20 cellular contexts compared by ENCODE assay signal in the genomic region with DNA sequence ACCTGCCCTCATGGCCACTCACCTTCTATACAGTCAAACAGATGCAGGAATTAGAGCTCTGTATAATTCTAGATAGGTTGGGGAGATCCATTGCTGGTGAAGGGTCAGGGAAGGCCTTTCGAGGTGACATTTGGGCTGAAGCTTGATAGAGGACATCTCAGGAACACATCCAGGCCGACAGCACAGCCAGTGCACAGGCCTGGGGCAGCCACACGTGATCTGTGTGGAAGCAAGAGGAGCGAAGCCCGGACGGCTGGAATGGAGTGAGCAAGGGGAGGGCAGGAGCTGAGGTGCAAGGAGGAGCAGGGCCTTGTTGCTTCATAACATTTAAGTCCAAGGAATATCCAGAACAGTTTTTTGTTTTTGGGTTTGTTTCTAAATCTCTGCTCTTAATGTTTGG. TPM values are rescaled to one million over a fixed set of nuclear protein-coding genes. Genes with fewer than 3 reads are reported as not detected.
"Had no signal": no experiment of that assay in that cellular context is flagged by ENCODE, and none has a peak within 500 bp of the region (broad histone marks: within the 10 kb centered on the region; RNA-seq: fewer than 3 reads in every experiment).

No MANE protein-coding gene starts in this region.

- H3K36me3 Mint-ChIP-seq: natural killer cell had no signal

- H3K9me3 Mint-ChIP-seq: activated CD4-positive, alpha-beta memory T cell treated with anti-CD3 and anti-CD28 coated beads for 36 hours; activated T-cell treated with anti-CD3 and anti-CD28 coated beads, Interleukin-2, amount 50 U/mL, for 4 hours; natural killer cell had no signal

- H3K27ac ChIP-seq: ascending aorta, breast epithelium, gastroesophageal sphincter, hepatocyte, left lung had no signal

- H3K4me1 Mint-ChIP-seq: natural killer cell had no signal

- H3K27ac Mint-ChIP-seq: activated CD4-positive, alpha-beta memory T cell treated with anti-CD3 and anti-CD28 coated beads for 36 hours; natural killer cell had no signal

- H3K27me3 Mint-ChIP-seq: activated CD4-positive, alpha-beta memory T cell treated with anti-CD3 and anti-CD28 coated beads for 36 hours had no signal

- H3K4me1 ChIP-seq: ascending aorta, breast epithelium, gastroesophageal sphincter, left lung had no signal

- H3K4me3 Mint-ChIP-seq: activated CD4-positive, alpha-beta memory T cell treated with anti-CD3 and anti-CD28 coated beads for 36 hours; activated T-cell treated with anti-CD3 and anti-CD28 coated beads, Interleukin-2, amount 50 U/mL, for 4 hours; natural killer cell had no signal

- H2AFZ ChIP-seq: hepatocyte had no signal

- H3K9me3 ChIP-seq: ascending aorta, breast epithelium, gastroesophageal sphincter, left lung had no signal

- ATAC-seq: activated T-cell treated with anti-CD3 and anti-CD28 coated beads, Interleukin-2, amount 50 U/mL, for 4 hours; gastroesophageal sphincter; left lung; natural killer cell; stimulated activated naive CD8-positive, alpha-beta T cell treated with anti-CD3 and anti-CD28 coated beads, Interleukin-15, Interleukin-2, amounts not matched to agents 100 U/mL and 50 U/mL, for 24 hours had no signal

- H3K27me3 ChIP-seq: ascending aorta, breast epithelium, gastroesophageal sphincter, hepatocyte, left lung had no signal

- DNase-seq: activated CD4-positive, alpha-beta memory T cell treated with anti-CD3 and anti-CD28 coated beads for 36 hours; activated CD4-positive, alpha-beta T cell treated with anti-CD3 and anti-CD28 coated beads for 1 hour; activated gamma-delta T cell treated with Interleukin-2 at 50 U/mL for 16 hours; activated T-cell treated with anti-CD3 and anti-CD28 coated beads, Interleukin-2, amount 50 U/mL, for 4 hours; left lung; natural killer cell; retina; small intestine; stimulated activated CD4-positive, alpha-beta T cell treated with anti-CD3 and anti-CD28 coated beads, Interleukin-4, amount 100 ng/mL, for 24 hours; stimulated activated naive CD8-positive, alpha-beta T cell treated with anti-CD3 and anti-CD28 coated beads, Interleukin-15, Interleukin-2, amounts not matched to agents 100 U/mL and 50 U/mL, for 24 hours; SW 1271; T1000; trophoblast cell had no signal

- H3K4me3 ChIP-seq: ascending aorta, breast epithelium, gastroesophageal sphincter, hepatocyte, left lung had no signal

- H3K4me2 ChIP-seq: hepatocyte had no signal

- H3K36me3 ChIP-seq: breast epithelium had no signal

RNA-seq across cellular contexts. Expression of a gene that starts 4.5 kb away (rescaled TPM):
- total RNA-seq: activated CD4-positive, alpha-beta memory T cell treated with anti-CD3 and anti-CD28 coated beads for 36 hours; activated T-cell treated with anti-CD3 and anti-CD28 coated beads, Interleukin-2, amount 50 U/mL, for 4 hours; ascending aorta; breast epithelium; chondrocyte; dermis blood vessel endothelial cell; gastroesophageal sphincter; hepatocyte; left lung; natural killer cell had no signal
- polyA plus RNA-seq: hepatocyte, keratinocyte, small intestine had no signal

RNA-seq across cellular contexts. Expression of a gene that starts 45.8 kb away (rescaled TPM):
- total RNA-seq: activated CD4-positive, alpha-beta memory T cell treated with anti-CD3 and anti-CD28 coated beads for 36 hours; activated T-cell treated with anti-CD3 and anti-CD28 coated beads, Interleukin-2, amount 50 U/mL, for 4 hours; chondrocyte; hepatocyte; natural killer cell had no signal
- polyA plus RNA-seq: hepatocyte had no signal
